ENCODE assay signal across 20 cellular contexts in genomic region chr6:170245233-170245992, GRCh38. TPM values are rescaled to one million over a fixed set of nuclear protein-coding genes. Genes with fewer than 3 reads are reported as not detected.
"Had no signal": no experiment of that assay in that cellular context is flagged by ENCODE, and none has a peak within 500 bp of the region (broad histone marks: within the 10 kb centered on the region; RNA-seq: fewer than 3 reads in every experiment).

No MANE protein-coding gene starts in this region.

- H3K27ac ChIP-seq: brain microvascular endothelial cell, epithelial cell of prostate, gastrocnemius medialis, heart right ventricle, left lung, thyroid gland had no signal

- H3K9me3 ChIP-seq: gastrocnemius medialis, heart right ventricle, left lung, mucosa of descending colon, thyroid gland had no signal

- H3K27me3 Mint-ChIP-seq: activated naive CD8-positive, alpha-beta T cell treated with anti-CD3 and anti-CD28 coated beads for 36 hours had no signal

- H3K4me1 ChIP-seq: left lung, thyroid gland had no signal

- H3K27me3 ChIP-seq: thyroid gland had no signal

- DNase-seq: activated CD4-positive, alpha-beta T cell treated with anti-CD3 and anti-CD28 coated beads, Interleukin-2, amount 10 ng/mL, durations not matched to agents 24 days and 14 days; activated CD4-positive, CD25-positive, alpha-beta regulatory T cell; activated CD8-positive, alpha-beta memory T cell treated with anti-CD3 and anti-CD28 coated beads, Interleukin-2, amount 50 U/mL, for 4 hours; activated CD8-positive, alpha-beta T cell treated with anti-CD3 and anti-CD28 coated beads, Interleukin-2, amount 10 ng/mL, durations not matched to agents 7 days and 5 days; activated naive CD8-positive, alpha-beta T cell treated with anti-CD3 and anti-CD28 coated beads for 36 hours; activated T-cell treated with anti-CD3 and anti-CD28 coated beads, Interleukin-2, amount 50 U/mL, for 72 hours; brain microvascular endothelial cell; cortex of kidney; effector memory CD8-positive, alpha-beta T cell; gastrocnemius medialis; heart right ventricle; naive thymus-derived CD4-positive, alpha-beta T cell; stimulated activated CD4-positive, alpha-beta T cell treated with anti-CD3 and anti-CD28 coated beads, Interleukin-2, amount 100 ng/mL, for 48 hours; T-helper 2 cell; thyroid gland had no signal

- H3K9me3 Mint-ChIP-seq: activated CD4-positive, alpha-beta T cell treated with anti-CD3 and anti-CD28 coated beads, Interleukin-2, amount 10 ng/mL, durations not matched to agents 24 days and 14 days; activated naive CD8-positive, alpha-beta T cell treated with anti-CD3 and anti-CD28 coated beads for 36 hours; activated T-cell treated with anti-CD3 and anti-CD28 coated beads, Interleukin-2, amount 50 U/mL, for 72 hours; effector memory CD8-positive, alpha-beta T cell; memory B cell; stimulated activated memory B cell treated with anti-CD40 and anti-IgM and Interleukin-4, amounts not matched to agents 10 μg/mL and 1 μg/mL and 100 μg/mL, for 72 hours had no signal

- H3K4me1 Mint-ChIP-seq: activated CD4-positive, alpha-beta T cell treated with anti-CD3 and anti-CD28 coated beads, Interleukin-2, amount 10 ng/mL, durations not matched to agents 24 days and 14 days; activated naive CD8-positive, alpha-beta T cell treated with anti-CD3 and anti-CD28 coated beads for 36 hours; memory B cell; stimulated activated memory B cell treated with anti-CD40 and anti-IgM and Interleukin-4, amounts not matched to agents 10 μg/mL and 1 μg/mL and 100 μg/mL, for 72 hours had no signal

- H3K36me3 ChIP-seq: brain microvascular endothelial cell, gastrocnemius medialis, heart right ventricle, left lung, thyroid gland had no signal

- H3K27ac Mint-ChIP-seq: activated CD4-positive, alpha-beta T cell treated with anti-CD3 and anti-CD28 coated beads, Interleukin-2, amount 10 ng/mL, durations not matched to agents 24 days and 14 days; activated CD8-positive, alpha-beta T cell treated with anti-CD3 and anti-CD28 coated beads, Interleukin-2, amount 10 ng/mL, durations not matched to agents 7 days and 5 days; activated naive CD8-positive, alpha-beta T cell treated with anti-CD3 and anti-CD28 coated beads for 36 hours; activated T-cell treated with anti-CD3 and anti-CD28 coated beads, Interleukin-2, amount 50 U/mL, for 72 hours; effector memory CD8-positive, alpha-beta T cell; memory B cell; naive thymus-derived CD4-positive, alpha-beta T cell; stimulated activated memory B cell treated with anti-CD40 and anti-IgM and Interleukin-4, amounts not matched to agents 10 μg/mL and 1 μg/mL and 100 μg/mL, for 72 hours had no signal

- H3K4me3 ChIP-seq: gastrocnemius medialis, heart right ventricle, left lung, mucosa of descending colon, thyroid gland had no signal

- H3K4me3 Mint-ChIP-seq: activated CD4-positive, alpha-beta T cell treated with anti-CD3 and anti-CD28 coated beads, Interleukin-2, amount 10 ng/mL, durations not matched to agents 24 days and 14 days; activated CD8-positive, alpha-beta T cell treated with anti-CD3 and anti-CD28 coated beads, Interleukin-2, amount 10 ng/mL, durations not matched to agents 7 days and 5 days; activated naive CD8-positive, alpha-beta T cell treated with anti-CD3 and anti-CD28 coated beads for 36 hours; activated T-cell treated with anti-CD3 and anti-CD28 coated beads, Interleukin-2, amount 50 U/mL, for 72 hours; effector memory CD8-positive, alpha-beta T cell; memory B cell; naive thymus-derived CD4-positive, alpha-beta T cell; stimulated activated memory B cell treated with anti-CD40 and anti-IgM and Interleukin-4, amounts not matched to agents 10 μg/mL and 1 μg/mL and 100 μg/mL, for 72 hours had no signal

- H3K36me3 Mint-ChIP-seq: activated naive CD8-positive, alpha-beta T cell treated with anti-CD3 and anti-CD28 coated beads for 36 hours; memory B cell; naive thymus-derived CD4-positive, alpha-beta T cell; stimulated activated memory B cell treated with anti-CD40 and anti-IgM and Interleukin-4, amounts not matched to agents 10 μg/mL and 1 μg/mL and 100 μg/mL, for 72 hours had no signal

- ATAC-seq: activated CD8-positive, alpha-beta T cell treated with anti-CD3 and anti-CD28 coated beads, Interleukin-2, amount 10 ng/mL, durations not matched to agents 7 days and 5 days; activated T-cell treated with anti-CD3 and anti-CD28 coated beads, Interleukin-2, amount 50 U/mL, for 72 hours; effector memory CD8-positive, alpha-beta T cell; gastrocnemius medialis; left lung; mucosa of descending colon; naive thymus-derived CD4-positive, alpha-beta T cell had no signal

RNA-seq across cellular contexts. Expression of gene DLL1, which starts 45.5 kb away (rescaled TPM):
- total RNA-seq: activated CD4-positive, alpha-beta T cell treated with anti-CD3 and anti-CD28 coated beads, Interleukin-2, amount 10 ng/mL, durations not matched to agents 24 days and 14 days had no signal
